3 cellular contexts compared by ENCODE assay signal in the genomic region with DNA sequence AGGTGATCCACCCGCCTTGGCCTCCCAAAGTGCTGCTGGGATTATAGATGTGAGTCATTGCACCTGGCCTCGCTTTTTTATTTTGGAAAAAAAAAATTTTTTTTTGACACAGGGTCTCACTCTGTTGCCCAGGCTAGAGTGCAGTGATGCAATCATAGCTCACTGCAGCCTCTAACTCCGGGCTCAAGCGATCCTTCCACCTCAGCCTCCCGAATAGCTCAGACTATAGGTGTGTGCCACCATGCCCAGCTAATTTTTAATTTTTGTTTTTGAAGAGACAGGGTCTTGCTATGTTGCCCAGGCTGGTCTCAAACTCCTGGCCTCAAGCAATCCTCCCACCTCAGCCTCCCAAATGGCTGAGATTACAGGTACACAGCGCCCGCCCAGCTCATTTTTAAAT.
A peak's percentile ranks its signal among the peaks of the same experiment; 100 is the strongest.
TF ChIP-seq lines count a peak whose summit lies in the region.

No MANE protein-coding gene starts in this region.

TF ChIP-seq in A549, 52 proteins besides CTCF, POLR2A, EP300 and RAD21:
- TF ChIP-seq CEBPB (IDR thresholded peaks at IDR 0.05): peak in 1 of 2 experiments; percentile 38; a peak in 2 of 4 replicates

TF ChIP-seq in HEK293, 187 proteins besides CTCF, POLR2A, EP300 and RAD21:
- peak; percentile 95 for TF ChIP-seq ZNF121 (tag by site-specific recombination; IDR thresholded peaks at IDR 0.05)

TF ChIP-seq in K562, 482 proteins besides CTCF, POLR2A, EP300 and RAD21:
- peak; percentile 46; the same call in 1 of the 2 replicates for TF ChIP-seq CEBPG (CRISPR knock-in tag; IDR thresholded peaks at IDR 0.05)
- 0 out of 4 replicates have a peak, but pooled peaks of 1 of the 2 experiments have one; percentile 24 for TF ChIP-seq CEBPG (tag; conservative IDR thresholded peaks at IDR 0.05 in 1 of 2, IDR thresholded peaks at IDR 0.05 in 1 of 2)
- peak; percentile 97 for TF ChIP-seq ZNF121 (CRISPR knock-in tag; conservative IDR thresholded peaks at IDR 0.05)
- peak; percentile 59 for TF ChIP-seq CEBPB (tag; IDR thresholded peaks at IDR 0.05)
- peak; percentile 20 for TF ChIP-seq RBM25 (IDR thresholded peaks at IDR 0.05; ENCODE audit: low read depth, low read length, severe bottlenecking)
- peak; percentile 9; the same call in 1 of the 2 replicates for TF ChIP-seq BCOR (IDR thresholded peaks at IDR 0.05)
TF ChIP-seq in K562: peak in this region for 5; not testable (repeated sequence) for 477.
